Comparison of ENCODE assay signal across 8 cellular contexts in genomic region chr20:50379049-50379990, GRCh38.
DNase-seq lines count a peak whose midpoint lies in the region; ATAC-seq and TF ChIP-seq lines count a peak whose summit lies in the region.

No MANE protein-coding gene starts in this region.

- TF ChIP-seq CTCF in HEK293 (tag by site-specific recombination; IDR thresholded peaks at IDR 0.05): no peak
- no peak for TF ChIP-seq CTCF in heart left ventricle (IDR thresholded peaks at IDR 0.05)

- H3K27me3 ChIP-seq in heart left ventricle: no peaks in the 10 kb centered on the region
- no peaks in the 10 kb centered on the region for H3K27me3 ChIP-seq in skeletal muscle tissue (ENCODE audit: control insufficient read depth in 3 of 3, insufficient read depth in 3 of 3, low read length in 3 of 3)

- no peak overlapping the region for H3K27ac ChIP-seq in HEK293 (ENCODE audit: extremely low read depth, low read depth, low read length)
- H3K27ac ChIP-seq in heart left ventricle: peak overlapping the region; percentile 76 to 88 (median 82)
- peak overlapping the region; percentile 90 for H3K27ac ChIP-seq in skeletal muscle tissue (ENCODE audit: low read depth, low read length)

- H3K4me3 ChIP-seq in HEK293 (ENCODE audit: low read depth, low read length) (no peak overlapping the region), heart left ventricle (peak overlapping the region in 10 of 12 donors; percentile 12 to 45 (median 25)), skeletal muscle tissue (ENCODE audit: low read length in 3 of 3) (peak overlapping the region; percentile 19 to 60 (median 46))

- TF ChIP-seq POLR2A in heart left ventricle (IDR thresholded peaks at IDR 0.05) (peak in 1 of 2 donors; percentile 64), erythroblast (IDR thresholded peaks at IDR 0.05; ENCODE audit: low read length) (no peak)

- ATAC-seq in heart left ventricle: peak; percentile 79 to 91 (median 88)
- ATAC-seq in GM18861 (IDR thresholded peaks at IDR 0.05; ENCODE audit: unreplicated experiment): no peak

- 15 to 26% (median 22%) methylated on average over 38 of the region's 38 CpGs for WGBS in heart left ventricle, 4 donors

- peaks cover 8% of the 10 kb centered on the region; the same call in 1 of the 2 replicates for H3K4me1 ChIP-seq in HEK293 (ENCODE audit: control insufficient read depth, insufficient read depth, low read length)
- peaks cover 9 to 58% (median 22%) of the 10 kb centered on the region in 12 donors for H3K4me1 ChIP-seq in heart left ventricle
- H3K4me1 ChIP-seq in skeletal muscle tissue (ENCODE audit: control insufficient read depth in 3 of 3, insufficient read depth in 3 of 3, low read length in 3 of 3): peaks cover 27 to 58% (median 37%) of the 10 kb centered on the region in 3 donors

- CTCF ChIA-PET in HEK293 (lab: Yijun Ruan, JAX): interaction anchor here (0.7 kb wide), 1 partner anchor 348 kb away, joined by 3 read pairs; no protein-coding TSS in a partner anchor

- no peaks in the 10 kb centered on the region for H3K36me3 ChIP-seq in HEK293 (ENCODE audit: control insufficient read depth in 2 of 2, insufficient read depth in 1 of 2, low read length in 2 of 2)
- H3K36me3 ChIP-seq in heart left ventricle: no peaks in the 10 kb centered on the region
- no peaks in the 10 kb centered on the region for H3K36me3 ChIP-seq in skeletal muscle tissue (ENCODE audit: control insufficient read depth in 3 of 3, insufficient read depth in 3 of 3, low read length in 3 of 3)

- intact Hi-C loops in heart left ventricle (cut with DNase I): loop anchor here in 5 of 10 donors (1.0 to 10.0 kb wide), 9 partner anchors 33 to 189 kb away; partner anchors contain the start of gene CEBPB (in 2 of the 5)

- peak overlapping the region; percentile 74 to 86 (median 80) for H3K9ac ChIP-seq in skeletal muscle tissue (ENCODE audit: low read depth in 1 of 3, low read length in 3 of 3)

- POLR2A ChIA-PET in HEK293 (lab: Yijun Ruan, JAX): no interaction called here

- H3K9me3 ChIP-seq in HEK293 (ENCODE audit: control insufficient read depth, insufficient read depth, low read depth, low read length) (no peaks in the 10 kb centered on the region), heart left ventricle (no peaks in the 10 kb centered on the region), skeletal muscle tissue (ENCODE audit: control insufficient read depth in 3 of 3, low read length in 3 of 3) (no peaks in the 10 kb centered on the region)

- peak; percentile 85 for DNase-seq in SIG-M5 treated with dmso at 0.1 percent for 504 hours (lab: John Stamatoyannopoulos, UW; ENCODE audit: unreplicated experiment)
- DNase-seq in heart left ventricle: peak; percentile 89 to 95 (median 91)
- no peak for DNase-seq in erythroblast (lab: John Stamatoyannopoulos, UW)
- DNase-seq in GDM1 (lab: John Stamatoyannopoulos, UW): no peak
- no peak for DNase-seq in NCI-H2171 (lab: John Stamatoyannopoulos, UW)

TF ChIP-seq in HEK293, 187 proteins besides CTCF, POLR2A, EP300 and RAD21 (continues in another document):
- TF ChIP-seq ZNF157 (tag by site-specific recombination; IDR thresholded peaks at IDR 0.05) (no peak), ZNF292 (tag by site-specific recombination; IDR thresholded peaks at IDR 0.05; ENCODE audit: borderline replicate concordance, low read depth) (no peak), GLIS1 (tag by site-specific recombination; IDR thresholded peaks at IDR 0.05) (peak; percentile 99), ZFP41 (tag by site-specific recombination; IDR thresholded peaks at IDR 0.05; ENCODE audit: borderline replicate concordance) (no peak), ZNF366 (tag by site-specific recombination; conservative IDR thresholded peaks at IDR 0.05) (peak; percentile 90), ZNF488 (tag by site-specific recombination; IDR thresholded peaks at IDR 0.05) (no peak), PATZ1 (tag by site-specific recombination; IDR thresholded peaks at IDR 0.05) (peak; percentile 70), KLF10 (tag by site-specific recombination; IDR thresholded peaks at IDR 0.05) (peak; percentile 90), SP2 (tag by site-specific recombination; IDR thresholded peaks at IDR 0.05) (peak; percentile 16), SCRT2 (tag by site-specific recombination; IDR thresholded peaks at IDR 0.05) (no peak), ZNF18 (tag by site-specific recombination; IDR thresholded peaks at IDR 0.05) (no peak), FEZF1 (tag by site-specific recombination; IDR thresholded peaks at IDR 0.05) (0 out of 2 replicates have a peak, but pooled peaks have one; percentile 10), KLF17 (tag by site-specific recombination; IDR thresholded peaks at IDR 0.05) (0 out of 2 replicates have a peak, but pooled peaks have one; percentile 30), ZNF629 (tag by site-specific recombination; IDR thresholded peaks at IDR 0.05) (peak; percentile 87), ZXDB (tag by site-specific recombination; IDR thresholded peaks at IDR 0.05) (0 out of 2 replicates have a peak, but pooled peaks have one; percentile 16), SP7 (tag by site-specific recombination; IDR thresholded peaks at IDR 0.05) (peak; percentile 92), ZNF16 (tag by site-specific recombination; IDR thresholded peaks at IDR 0.05; ENCODE audit: low read depth) (no peak)
- TF ChIP-seq, protein P1, sequence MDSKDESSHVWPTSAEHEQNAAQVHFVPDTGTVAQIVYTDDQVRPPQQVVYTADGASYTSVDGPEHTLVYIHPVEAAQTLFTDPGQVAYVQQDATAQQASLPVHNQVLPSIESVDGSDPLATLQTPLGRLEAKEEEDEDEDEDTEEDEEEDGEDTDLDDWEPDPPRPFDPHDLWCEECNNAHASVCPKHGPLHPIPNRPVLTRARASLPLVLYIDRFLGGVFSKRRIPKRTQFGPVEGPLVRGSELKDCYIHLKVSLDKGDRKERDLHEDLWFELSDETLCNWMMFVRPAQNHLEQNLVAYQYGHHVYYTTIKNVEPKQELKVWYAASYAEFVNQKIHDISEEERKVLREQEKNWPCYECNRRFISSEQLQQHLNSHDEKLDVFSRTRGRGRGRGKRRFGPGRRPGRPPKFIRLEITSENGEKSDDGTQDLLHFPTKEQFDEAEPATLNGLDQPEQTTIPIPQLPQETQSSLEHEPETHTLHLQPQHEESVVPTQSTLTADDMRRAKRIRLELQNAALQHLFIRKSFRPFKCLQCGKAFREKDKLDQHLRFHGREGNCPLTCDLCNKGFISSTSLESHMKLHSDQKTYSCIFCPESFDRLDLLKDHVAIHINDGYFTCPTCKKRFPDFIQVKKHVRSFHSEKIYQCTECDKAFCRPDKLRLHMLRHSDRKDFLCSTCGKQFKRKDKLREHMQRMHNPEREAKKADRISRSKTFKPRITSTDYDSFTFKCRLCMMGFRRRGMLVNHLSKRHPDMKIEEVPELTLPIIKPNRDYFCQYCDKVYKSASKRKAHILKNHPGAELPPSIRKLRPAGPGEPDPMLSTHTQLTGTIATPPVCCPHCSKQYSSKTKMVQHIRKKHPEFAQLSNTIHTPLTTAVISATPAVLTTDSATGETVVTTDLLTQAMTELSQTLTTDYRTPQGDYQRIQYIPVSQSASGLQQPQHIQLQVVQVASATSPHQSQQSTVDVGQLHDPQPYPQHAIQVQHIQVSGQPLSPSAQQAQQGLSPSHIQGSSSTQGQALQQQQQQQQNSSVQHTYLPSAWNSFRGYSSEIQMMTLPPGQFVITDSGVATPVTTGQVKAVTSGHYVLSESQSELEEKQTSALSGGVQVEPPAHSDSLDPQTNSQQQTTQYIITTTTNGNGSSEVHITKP (tag by site-specific recombination; IDR thresholded peaks at IDR 0.05): peak; percentile 80

Comparison
In these comparisons a context has a peak if more than half of its experiments do, and no peak if none do; other contexts are left out.
1. DNase-seq: peak in SIG-M5 treated with dmso at 0.1 percent for 504 hours (single experiment) and heart left ventricle (5 of 5); none in erythroblast (0 of 2), GDM1 (single experiment) and NCI-H2171 (single experiment).